Comparison of ENCODE assay signal across 9 cellular contexts in genomic region chr11:108620958-108621772, GRCh38. TPM values are rescaled to one million over a fixed set of nuclear protein-coding genes. Genes with fewer than 3 reads are reported as not detected.
DNase-seq lines count a peak whose midpoint lies in the region; ATAC-seq and TF ChIP-seq lines count a peak whose summit lies in the region.
"Had no signal": no experiment of that assay in that cellular context is flagged by ENCODE, and none has a peak within 500 bp of the region (broad histone marks: within the 10 kb centered on the region; RNA-seq: fewer than 3 reads in every experiment).

No MANE protein-coding gene starts in this region.

- POLR2A ChIA-PET in T-cell (lab: Charles Lee) = no interaction called here

- H3K4me3 ChIP-seq in GM12864 (ENCODE audit: low read depth, low read length) = no peak overlapping the region

- CTCF ChIA-PET in T-cell (lab: Charles Lee) = interaction anchor here (0.7 kb wide), 2 partner anchors 40 to 1036 kb away, joined by 3 to 4 read pairs; no protein-coding TSS in a partner anchor

- H3K36me3 Mint-ChIP-seq in T-cell = no peaks in the 10 kb centered on the region

- H3K9me3 Mint-ChIP-seq in T-cell = no peaks in the 10 kb centered on the region

- in situ Hi-C loops in KBM-7 (cut with MboI; ENCODE audit: low pct_unique_long_range_greater_than_20kb, low sequenced_read_pairs) = no loop called here

- H3K4me3 Mint-ChIP-seq in T-cell = no peak overlapping the region

- no peak for TF ChIP-seq CTCF in GM12864 (IDR thresholded peaks at IDR 0.05; ENCODE audit: low read depth, low read length, missing control alignments)

- peak; percentile 71 for DNase-seq in GM12864 (ENCODE audit: low read depth)
- DNase-seq in amniotic epithelial cell (ENCODE audit: low read depth) = peak; percentile 69
- no peak for DNase-seq in AG08396 (ENCODE audit: low spot score)
- no peak for DNase-seq in CD1c-positive myeloid dendritic cell (ENCODE audit: extremely low spot score)
- DNase-seq in T-cell = no peak
- no peak for DNase-seq in KBM-7
- DNase-seq: NCI-H510A treated with DMSO at 0.1 percent for 48 hours had no signal

- peaks cover 5 to 11% (median 5%) of the 10 kb centered on the region in 3 donors for H3K4me1 Mint-ChIP-seq in T-cell

- ATAC-seq in GM19463 (IDR thresholded peaks at IDR 0.05; ENCODE audit: unreplicated experiment) = peak; percentile 82
- ATAC-seq in HG03103 (IDR thresholded peaks at IDR 0.05; ENCODE audit: low read depth, unreplicated experiment) = peak; percentile 82
- ATAC-seq in T-cell (replicated peaks in 1 of 4) = no peak

- no peak overlapping the region for H3K27ac Mint-ChIP-seq in T-cell

- peaks cover 10 to 16% of the 10 kb centered on the region in 2 donors for H3K27me3 Mint-ChIP-seq in T-cell

RNA-seq across cellular contexts. Expression of gene EXPH5, which starts 27.6 kb away (rescaled TPM):
- 1 to 10 TPM; 3.3 to 4.1 (median 4.0) TPM for total RNA-seq in T-cell

RNA-seq across cellular contexts. Expression of gene DDX10, which starts 43.7 kb away (rescaled TPM):
- total RNA-seq in T-cell = 10 to 100 TPM; 23.5 to 30.0 (median 27.0) TPM

Comparison
In these comparisons a context has a peak if more than half of its experiments do, and no peak if none do; other contexts are left out.
1. DNase-seq: peak in GM12864 (single experiment) and amniotic epithelial cell (single experiment); none in AG08396 (single experiment), CD1c-positive myeloid dendritic cell (single experiment), T-cell (0 of 34) and KBM-7 (single experiment).
2. ATAC-seq: peak in GM19463 (single experiment) and HG03103 (single experiment); none in T-cell (0 of 4).